1 cellular context compared by ENCODE assay signal in genomic region chr18:41954827-41955613, GRCh38.
TF ChIP-seq lines count a peak whose summit lies in the region.

TSS of gene PIK3C3 (plus strand) at chr18:41955234. CDS start at chr18:41955292, 58 bp downstream.

TF ChIP-seq in GM12878, 131 proteins besides CTCF, POLR2A, EP300 and RAD21 (continued from another document):
- TF ChIP-seq, protein P1, sequence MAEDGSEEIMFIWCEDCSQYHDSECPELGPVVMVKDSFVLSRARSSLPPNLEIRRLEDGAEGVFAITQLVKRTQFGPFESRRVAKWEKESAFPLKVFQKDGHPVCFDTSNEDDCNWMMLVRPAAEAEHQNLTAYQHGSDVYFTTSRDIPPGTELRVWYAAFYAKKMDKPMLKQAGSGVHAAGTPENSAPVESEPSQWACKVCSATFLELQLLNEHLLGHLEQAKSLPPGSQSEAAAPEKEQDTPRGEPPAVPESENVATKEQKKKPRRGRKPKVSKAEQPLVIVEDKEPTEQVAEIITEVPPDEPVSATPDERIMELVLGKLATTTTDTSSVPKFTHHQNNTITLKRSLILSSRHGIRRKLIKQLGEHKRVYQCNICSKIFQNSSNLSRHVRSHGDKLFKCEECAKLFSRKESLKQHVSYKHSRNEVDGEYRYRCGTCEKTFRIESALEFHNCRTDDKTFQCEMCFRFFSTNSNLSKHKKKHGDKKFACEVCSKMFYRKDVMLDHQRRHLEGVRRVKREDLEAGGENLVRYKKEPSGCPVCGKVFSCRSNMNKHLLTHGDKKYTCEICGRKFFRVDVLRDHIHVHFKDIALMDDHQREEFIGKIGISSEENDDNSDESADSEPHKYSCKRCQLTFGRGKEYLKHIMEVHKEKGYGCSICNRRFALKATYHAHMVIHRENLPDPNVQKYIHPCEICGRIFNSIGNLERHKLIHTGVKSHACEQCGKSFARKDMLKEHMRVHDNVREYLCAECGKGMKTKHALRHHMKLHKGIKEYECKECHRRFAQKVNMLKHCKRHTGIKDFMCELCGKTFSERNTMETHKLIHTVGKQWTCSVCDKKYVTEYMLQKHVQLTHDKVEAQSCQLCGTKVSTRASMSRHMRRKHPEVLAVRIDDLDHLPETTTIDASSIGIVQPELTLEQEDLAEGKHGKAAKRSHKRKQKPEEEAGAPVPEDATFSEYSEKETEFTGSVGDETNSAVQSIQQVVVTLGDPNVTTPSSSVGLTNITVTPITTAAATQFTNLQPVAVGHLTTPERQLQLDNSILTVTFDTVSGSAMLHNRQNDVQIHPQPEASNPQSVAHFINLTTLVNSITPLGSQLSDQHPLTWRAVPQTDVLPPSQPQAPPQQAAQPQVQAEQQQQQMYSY (CRISPR knock-in tag; IDR thresholded peaks at IDR 0.05), result no peak
- peak; percentile 100 for TF ChIP-seq ZNF384 (IDR thresholded peaks at IDR 0.05; ENCODE audit: borderline replicate concordance, low read depth, low read length)
- TF ChIP-seq TBL1XR1 (IDR thresholded peaks at IDR 0.05; ENCODE audit: low read depth, low read length), result no peak
- peak; percentile 49 for TF ChIP-seq E2F8 (IDR thresholded peaks at IDR 0.05; ENCODE audit: low read depth, partially characterized antibody)
- no peak for TF ChIP-seq MTA3 (IDR thresholded peaks at IDR 0.05; ENCODE audit: borderline replicate concordance, low read length)
- TF ChIP-seq TARDBP (IDR thresholded peaks at IDR 0.05; ENCODE audit: borderline replicate concordance), result no peak
- TF ChIP-seq CREB1 (IDR thresholded peaks at IDR 0.05; ENCODE audit: low read depth), result peak; percentile 84
- peak; percentile 72 for TF ChIP-seq HCFC1 (IDR thresholded peaks at IDR 0.05; ENCODE audit: low read length)
- TF ChIP-seq, protein P2, sequence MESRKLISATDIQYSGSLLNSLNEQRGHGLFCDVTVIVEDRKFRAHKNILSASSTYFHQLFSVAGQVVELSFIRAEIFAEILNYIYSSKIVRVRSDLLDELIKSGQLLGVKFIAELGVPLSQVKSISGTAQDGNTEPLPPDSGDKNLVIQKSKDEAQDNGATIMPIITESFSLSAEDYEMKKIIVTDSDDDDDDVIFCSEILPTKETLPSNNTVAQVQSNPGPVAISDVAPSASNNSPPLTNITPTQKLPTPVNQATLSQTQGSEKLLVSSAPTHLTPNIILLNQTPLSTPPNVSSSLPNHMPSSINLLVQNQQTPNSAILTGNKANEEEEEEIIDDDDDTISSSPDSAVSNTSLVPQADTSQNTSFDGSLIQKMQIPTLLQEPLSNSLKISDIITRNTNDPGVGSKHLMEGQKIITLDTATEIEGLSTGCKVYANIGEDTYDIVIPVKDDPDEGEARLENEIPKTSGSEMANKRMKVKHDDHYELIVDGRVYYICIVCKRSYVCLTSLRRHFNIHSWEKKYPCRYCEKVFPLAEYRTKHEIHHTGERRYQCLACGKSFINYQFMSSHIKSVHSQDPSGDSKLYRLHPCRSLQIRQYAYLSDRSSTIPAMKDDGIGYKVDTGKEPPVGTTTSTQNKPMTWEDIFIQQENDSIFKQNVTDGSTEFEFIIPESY (IDR thresholded peaks at IDR 0.05), result no peak
- TF ChIP-seq HDGF (IDR thresholded peaks at IDR 0.05), result peak; percentile 72
- no peak for TF ChIP-seq NFIC (IDR thresholded peaks at IDR 0.05; ENCODE audit: low read depth, low read length)
- peak; percentile 78 for TF ChIP-seq POLR2AphosphoS5 (IDR thresholded peaks at IDR 0.05; ENCODE audit: low read length)
- TF ChIP-seq BCL3 (IDR thresholded peaks at IDR 0.05; ENCODE audit: borderline replicate concordance, insufficient read depth, low read depth, low read length, poor library complexity, severe bottlenecking), result no peak
- TF ChIP-seq SREBF1 (IDR thresholded peaks at IDR 0.05; ENCODE audit: low read length), result no peak
- no peak for TF ChIP-seq PAX5 (IDR thresholded peaks at IDR 0.05; ENCODE audit: borderline replicate concordance, low read depth, low read length)
- TF ChIP-seq, protein P3, sequence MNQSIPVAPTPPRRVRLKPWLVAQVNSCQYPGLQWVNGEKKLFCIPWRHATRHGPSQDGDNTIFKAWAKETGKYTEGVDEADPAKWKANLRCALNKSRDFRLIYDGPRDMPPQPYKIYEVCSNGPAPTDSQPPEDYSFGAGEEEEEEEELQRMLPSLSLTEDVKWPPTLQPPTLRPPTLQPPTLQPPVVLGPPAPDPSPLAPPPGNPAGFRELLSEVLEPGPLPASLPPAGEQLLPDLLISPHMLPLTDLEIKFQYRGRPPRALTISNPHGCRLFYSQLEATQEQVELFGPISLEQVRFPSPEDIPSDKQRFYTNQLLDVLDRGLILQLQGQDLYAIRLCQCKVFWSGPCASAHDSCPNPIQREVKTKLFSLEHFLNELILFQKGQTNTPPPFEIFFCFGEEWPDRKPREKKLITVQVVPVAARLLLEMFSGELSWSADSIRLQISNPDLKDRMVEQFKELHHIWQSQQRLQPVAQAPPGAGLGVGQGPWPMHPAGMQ (IDR thresholded peaks at IDR 0.05; ENCODE audit: borderline replicate concordance), result no peak
- no peak for TF ChIP-seq TCF3 (IDR thresholded peaks at IDR 0.05; ENCODE audit: borderline replicate concordance, insufficient read depth, low read depth, low read length)
- no peak for TF ChIP-seq MAX (IDR thresholded peaks at IDR 0.05; ENCODE audit: low read depth, low read length)
- TF ChIP-seq ZNF24 (IDR thresholded peaks at IDR 0.05), result no peak
- no peak for TF ChIP-seq ZNF207 (IDR thresholded peaks at IDR 0.05; ENCODE audit: borderline replicate concordance)
- TF ChIP-seq BMI1 (IDR thresholded peaks at IDR 0.05; ENCODE audit: borderline replicate concordance), result no peak
- TF ChIP-seq SMAD5 (IDR thresholded peaks at IDR 0.05; ENCODE audit: low read depth), result 0 out of 2 replicates have a peak, but pooled peaks have one; percentile 28
- TF ChIP-seq ESRRA (IDR thresholded peaks at IDR 0.05; ENCODE audit: low read length), result no peak
- no peak for TF ChIP-seq NFYA (IDR thresholded peaks at IDR 0.05; ENCODE audit: borderline replicate concordance, low read depth, low read length)
- TF ChIP-seq SPI1 (IDR thresholded peaks at IDR 0.05; ENCODE audit: borderline replicate concordance, insufficient read depth, low read depth, low read length), result peak; percentile 28; the same call in 1 of the 2 replicates
- TF ChIP-seq, protein P4, sequence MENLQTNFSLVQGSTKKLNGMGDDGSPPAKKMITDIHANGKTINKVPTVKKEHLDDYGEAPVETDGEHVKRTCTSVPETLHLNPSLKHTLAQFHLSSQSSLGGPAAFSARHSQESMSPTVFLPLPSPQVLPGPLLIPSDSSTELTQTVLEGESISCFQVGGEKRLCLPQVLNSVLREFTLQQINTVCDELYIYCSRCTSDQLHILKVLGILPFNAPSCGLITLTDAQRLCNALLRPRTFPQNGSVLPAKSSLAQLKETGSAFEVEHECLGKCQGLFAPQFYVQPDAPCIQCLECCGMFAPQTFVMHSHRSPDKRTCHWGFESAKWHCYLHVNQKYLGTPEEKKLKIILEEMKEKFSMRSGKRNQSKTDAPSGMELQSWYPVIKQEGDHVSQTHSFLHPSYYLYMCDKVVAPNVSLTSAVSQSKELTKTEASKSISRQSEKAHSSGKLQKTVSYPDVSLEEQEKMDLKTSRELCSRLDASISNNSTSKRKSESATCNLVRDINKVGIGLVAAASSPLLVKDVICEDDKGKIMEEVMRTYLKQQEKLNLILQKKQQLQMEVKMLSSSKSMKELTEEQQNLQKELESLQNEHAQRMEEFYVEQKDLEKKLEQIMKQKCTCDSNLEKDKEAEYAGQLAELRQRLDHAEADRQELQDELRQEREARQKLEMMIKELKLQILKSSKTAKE (IDR thresholded peaks at IDR 0.05; ENCODE audit: low read depth, poor library complexity, severe bottlenecking), result no peak
- TF ChIP-seq MYC (IDR thresholded peaks at IDR 0.05; ENCODE audit: insufficient read depth, insufficient read length, insufficient replicate concordance, low read length, severe bottlenecking), result no peak
- TF ChIP-seq BACH1 (IDR thresholded peaks at IDR 0.05; ENCODE audit: borderline replicate concordance), result 0 out of 2 replicates have a peak, but pooled peaks have one; percentile 19
- TF ChIP-seq HDAC2 (IDR thresholded peaks at IDR 0.05), result no peak
- TF ChIP-seq, protein P5, sequence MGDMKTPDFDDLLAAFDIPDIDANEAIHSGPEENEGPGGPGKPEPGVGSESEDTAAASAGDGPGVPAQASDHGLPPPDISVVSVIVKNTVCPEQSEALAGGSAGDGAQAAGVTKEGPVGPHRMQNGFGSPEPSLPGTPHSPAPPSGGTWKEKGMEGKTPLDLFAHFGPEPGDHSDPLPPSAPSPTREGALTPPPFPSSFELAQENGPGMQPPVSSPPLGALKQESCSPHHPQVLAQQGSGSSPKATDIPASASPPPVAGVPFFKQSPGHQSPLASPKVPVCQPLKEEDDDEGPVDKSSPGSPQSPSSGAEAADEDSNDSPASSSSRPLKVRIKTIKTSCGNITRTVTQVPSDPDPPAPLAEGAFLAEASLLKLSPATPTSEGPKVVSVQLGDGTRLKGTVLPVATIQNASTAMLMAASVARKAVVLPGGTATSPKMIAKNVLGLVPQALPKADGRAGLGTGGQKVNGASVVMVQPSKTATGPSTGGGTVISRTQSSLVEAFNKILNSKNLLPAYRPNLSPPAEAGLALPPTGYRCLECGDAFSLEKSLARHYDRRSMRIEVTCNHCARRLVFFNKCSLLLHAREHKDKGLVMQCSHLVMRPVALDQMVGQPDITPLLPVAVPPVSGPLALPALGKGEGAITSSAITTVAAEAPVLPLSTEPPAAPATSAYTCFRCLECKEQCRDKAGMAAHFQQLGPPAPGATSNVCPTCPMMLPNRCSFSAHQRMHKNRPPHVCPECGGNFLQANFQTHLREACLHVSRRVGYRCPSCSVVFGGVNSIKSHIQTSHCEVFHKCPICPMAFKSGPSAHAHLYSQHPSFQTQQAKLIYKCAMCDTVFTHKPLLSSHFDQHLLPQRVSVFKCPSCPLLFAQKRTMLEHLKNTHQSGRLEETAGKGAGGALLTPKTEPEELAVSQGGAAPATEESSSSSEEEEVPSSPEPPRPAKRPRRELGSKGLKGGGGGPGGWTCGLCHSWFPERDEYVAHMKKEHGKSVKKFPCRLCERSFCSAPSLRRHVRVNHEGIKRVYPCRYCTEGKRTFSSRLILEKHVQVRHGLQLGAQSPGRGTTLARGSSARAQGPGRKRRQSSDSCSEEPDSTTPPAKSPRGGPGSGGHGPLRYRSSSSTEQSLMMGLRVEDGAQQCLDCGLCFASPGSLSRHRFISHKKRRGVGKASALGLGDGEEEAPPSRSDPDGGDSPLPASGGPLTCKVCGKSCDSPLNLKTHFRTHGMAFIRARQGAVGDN (IDR thresholded peaks at IDR 0.05), result no peak
- TF ChIP-seq GABPA (IDR thresholded peaks at IDR 0.05; ENCODE audit: low read depth), result peak; percentile 95
- no peak for TF ChIP-seq NFXL1 (IDR thresholded peaks at IDR 0.05; ENCODE audit: borderline replicate concordance)
- TF ChIP-seq SIN3A (IDR thresholded peaks at IDR 0.05; ENCODE audit: low read depth, low read length), result peak; percentile 86
- TF ChIP-seq ELK1 (IDR thresholded peaks at IDR 0.05; ENCODE audit: low read depth, low read length), result peak; percentile 64
- TF ChIP-seq RFX5 (IDR thresholded peaks at IDR 0.05; ENCODE audit: low read depth, low read length), result no peak
- peak; percentile 49; the same call in 1 of the 2 replicates for TF ChIP-seq PML (IDR thresholded peaks at IDR 0.05; ENCODE audit: low read length)
- TF ChIP-seq ATF2 (IDR thresholded peaks at IDR 0.05; ENCODE audit: low read length), result no peak; the same call in 1 of the 2 replicates
- no peak for TF ChIP-seq RCOR1 (conservative IDR thresholded peaks at IDR 0.05; ENCODE audit: low read depth, low read length)
- no peak for TF ChIP-seq YBX1 (IDR thresholded peaks at IDR 0.05)
